ENCODE assay signal across 12 cellular contexts in the genomic region with DNA sequence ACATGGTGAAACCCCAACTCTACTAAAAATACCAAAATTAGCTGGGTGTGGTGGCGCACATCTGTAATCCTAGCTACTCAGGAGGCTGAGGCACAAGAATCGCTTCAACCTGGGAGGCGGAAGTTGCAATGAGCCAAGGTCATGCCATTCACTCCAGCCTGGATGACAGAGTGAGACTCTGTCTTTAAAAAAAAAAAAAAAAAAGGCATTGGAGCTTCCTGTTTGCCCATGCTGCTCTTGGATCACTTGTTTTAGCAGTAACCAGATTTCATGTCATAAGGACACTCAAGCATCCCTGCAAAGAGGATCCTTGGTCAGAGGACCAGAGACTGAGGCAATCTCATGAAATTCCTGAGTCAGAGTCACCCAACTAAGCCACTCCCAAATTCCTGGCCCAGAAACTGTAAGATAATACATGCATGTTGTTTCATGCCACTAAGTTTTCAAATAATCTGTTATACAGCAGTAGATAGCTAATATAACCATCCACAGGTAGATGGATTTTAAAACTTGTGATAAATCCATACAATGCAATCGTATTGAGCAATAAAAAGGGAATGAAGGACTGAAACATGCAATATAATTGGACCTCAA.
DNase-seq lines count a peak whose midpoint lies in the region; ATAC-seq and TF ChIP-seq lines count a peak whose summit lies in the region.
"Had no signal": no experiment of that assay in that cellular context is flagged by ENCODE, and none has a peak within 500 bp of the region (broad histone marks: within the 10 kb centered on the region; RNA-seq: fewer than 3 reads in every experiment).

No MANE protein-coding gene starts in this region.

- no peak overlapping the region for H4K91ac ChIP-seq in mesenchymal stem cell (ENCODE audit: low read length)

- 100% methylated on average over 3 of the region's 4 CpGs for WGBS in mesenchymal stem cell

- no peaks in the 10 kb centered on the region for H3K27me3 Mint-ChIP-seq in chondrocyte (ENCODE audit: low read depth)
- no peaks in the 10 kb centered on the region for H3K27me3 Mint-ChIP-seq in activated T-cell treated with anti-CD3 and anti-CD28 coated beads, Interleukin-2, amount 50 U/mL, for 4 hours (ENCODE audit: low read depth)

- no peak overlapping the region for H2AFZ ChIP-seq in mesenchymal stem cell (ENCODE audit: low read depth, low read length)

- H2BK5ac ChIP-seq in mesenchymal stem cell (ENCODE audit: low read depth, low read length, poor library complexity, severe bottlenecking) = no peak overlapping the region

- H3K23ac ChIP-seq in mesenchymal stem cell (ENCODE audit: low read length in 2 of 2) = no peak overlapping the region

- no peak overlapping the region for H3K18ac ChIP-seq in mesenchymal stem cell (ENCODE audit: low read depth in 1 of 2, low read length in 2 of 2)

- TF ChIP-seq CTCF in BJ (IDR thresholded peaks at IDR 0.05; ENCODE audit: insufficient read depth, low read depth, low read length) (no peak), chondrocyte (IDR thresholded peaks at IDR 0.05) (no peak)

- H3K27me3 ChIP-seq in BJ (ENCODE audit: control insufficient read depth, insufficient read depth, low read length) = no peaks in the 10 kb centered on the region
- no peaks in the 10 kb centered on the region for H3K27me3 ChIP-seq in mesenchymal stem cell (ENCODE audit: control insufficient read depth in 1 of 2, insufficient read depth in 1 of 2, low read length in 2 of 2)

- no peak overlapping the region for H2AK5ac ChIP-seq in mesenchymal stem cell (ENCODE audit: low read length, severe bottlenecking)

- no peaks in the 10 kb centered on the region for H3K4me1 ChIP-seq in mesenchymal stem cell (ENCODE audit: control insufficient read depth, insufficient read depth, low read depth, low read length)
- H3K4me1 ChIP-seq: prostate gland had no signal

- H2BK12ac ChIP-seq in mesenchymal stem cell (ENCODE audit: low read length in 2 of 2) = no peak overlapping the region

- no peak overlapping the region for H3K4ac ChIP-seq in mesenchymal stem cell (ENCODE audit: low read depth in 1 of 2, low read length in 2 of 2)

- no peak overlapping the region for H2BK120ac ChIP-seq in mesenchymal stem cell (ENCODE audit: low read depth, low read length)

- H3K27ac Mint-ChIP-seq in chondrocyte (ENCODE audit: unreplicated experiment) = peak overlapping the region; percentile 95

- no peak overlapping the region for H2BK15ac ChIP-seq in mesenchymal stem cell (ENCODE audit: low read depth, poor library complexity, severe bottlenecking)

- no peak overlapping the region for H3K4me2 ChIP-seq in mesenchymal stem cell (ENCODE audit: low read length, poor library complexity, severe bottlenecking)

- CTCF ChIA-PET in BJ (lab: Yijun Ruan, JAX) = no interaction called here

- H3K14ac ChIP-seq in mesenchymal stem cell (ENCODE audit: low read length in 2 of 2) = no peak overlapping the region

- peaks cover 7% of the 10 kb centered on the region for H3K9me3 Mint-ChIP-seq in chondrocyte (ENCODE audit: low read depth)
- peaks cover 4% of the 10 kb centered on the region for H3K9me3 Mint-ChIP-seq in activated T-cell treated with anti-CD3 and anti-CD28 coated beads, Interleukin-2, amount 50 U/mL, for 4 hours

- H4K8ac ChIP-seq in mesenchymal stem cell (ENCODE audit: low read length) = no peak overlapping the region

- H3K36me3 ChIP-seq in BJ (ENCODE audit: control insufficient read depth, insufficient read depth, low read length) (peaks cover 2% of the 10 kb centered on the region; the same call in 1 of the 2 replicates), mesenchymal stem cell (ENCODE audit: control insufficient read depth in 1 of 2, insufficient read depth in 2 of 2, low read depth in 1 of 2, low read length in 2 of 2) (peaks cover 15 to 25% of the 10 kb centered on the region in 2 experiments)
- H3K36me3 ChIP-seq: prostate gland had no signal

- no peak overlapping the region for H3K4me3 ChIP-seq in BJ (ENCODE audit: low read depth, low read length)
- H3K4me3 ChIP-seq in mesenchymal stem cell (ENCODE audit: insufficient read depth in 1 of 2, low read depth in 1 of 2, low read length in 2 of 2) = no peak overlapping the region
- H3K4me3 ChIP-seq: prostate gland had no signal

- peaks cover 7% of the 10 kb centered on the region for H3K36me3 Mint-ChIP-seq in chondrocyte (ENCODE audit: low read depth)
- peaks cover 30% of the 10 kb centered on the region for H3K36me3 Mint-ChIP-seq in activated T-cell treated with anti-CD3 and anti-CD28 coated beads, Interleukin-2, amount 50 U/mL, for 4 hours (ENCODE audit: insufficient read depth)

- H3K9ac ChIP-seq in mesenchymal stem cell (ENCODE audit: low read length) = peak overlapping the region; percentile 9

- peaks cover 30% of the 10 kb centered on the region for H3K79me1 ChIP-seq in mesenchymal stem cell (replicated peaks; ENCODE audit: low read length, poor library complexity, severe bottlenecking)

- no peak for ATAC-seq in GM19328 (IDR thresholded peaks at IDR 0.05; ENCODE audit: unreplicated experiment)
- no peak for ATAC-seq in activated T-cell treated with anti-CD3 and anti-CD28 coated beads, Interleukin-2, amount 50 U/mL, for 4 hours

- DNase-seq in BJ (ENCODE audit: low read depth) = peak; percentile 87
- peak; percentile 73 for DNase-seq in LHCN-M2 (ENCODE audit: low read depth)
- DNase-seq in chondrocyte (ENCODE audit: low spot score) = no peak
- peak; percentile 88 for DNase-seq in mesenchymal stem cell
- no peak for DNase-seq in activated CD4-positive, alpha-beta T cell treated with anti-CD3 and anti-CD28 coated beads for 4 hours
- no peak for DNase-seq in activated T-cell treated with anti-CD3 and anti-CD28 coated beads, Interleukin-2, amount 50 U/mL, for 4 hours
- DNase-seq in stimulated activated naive CD4-positive, alpha-beta T cell treated with Interleukin-2 at 50 U/mL for 16 hours (lab: John Stamatoyannopoulos, UW) = no peak
- DNase-seq: activated gamma-delta T cell; effector CD4-positive, alpha-beta T cell; kidney had no signal

- no peaks in the 10 kb centered on the region for H3K9me3 ChIP-seq in mesenchymal stem cell (ENCODE audit: control insufficient read depth, low read length)
- H3K9me3 ChIP-seq: prostate gland had no signal

- H3K4me1 Mint-ChIP-seq in chondrocyte (ENCODE audit: low read depth) = peaks cover 44% of the 10 kb centered on the region
- H3K4me1 Mint-ChIP-seq in activated T-cell treated with anti-CD3 and anti-CD28 coated beads, Interleukin-2, amount 50 U/mL, for 4 hours (ENCODE audit: low read depth) = peaks cover 19% of the 10 kb centered on the region

- POLR2A ChIA-PET in BJ (lab: Charles Lee) = interaction anchor here (0.7 kb wide), 1 partner anchor 39 kb away, joined by 10 read pairs; no protein-coding TSS in a partner anchor

- no peak overlapping the region for H3K27ac ChIP-seq in mesenchymal stem cell (ENCODE audit: low read length, poor library complexity, severe bottlenecking)
- H3K27ac ChIP-seq: prostate gland had no signal

- H3K4me3 Mint-ChIP-seq in chondrocyte (ENCODE audit: unreplicated experiment) = no peak overlapping the region
- no peak overlapping the region for H3K4me3 Mint-ChIP-seq in activated T-cell treated with anti-CD3 and anti-CD28 coated beads, Interleukin-2, amount 50 U/mL, for 4 hours

Comparison
In these comparisons a context has a peak if more than half of its experiments do, and no peak if none do; other contexts are left out.
1. DNase-seq: peak in BJ (single experiment), LHCN-M2 (single experiment) and mesenchymal stem cell (single experiment); none in chondrocyte (single experiment), activated CD4-positive, alpha-beta T cell treated with anti-CD3 and anti-CD28 coated beads for 4 hours (0 of 2), activated T-cell treated with anti-CD3 and anti-CD28 coated beads, Interleukin-2, amount 50 U/mL, for 4 hours (single experiment) and stimulated activated naive CD4-positive, alpha-beta T cell treated with Interleukin-2 at 50 U/mL for 16 hours (single experiment).